In genomic region chr10:122468220-122468922, GRCh38 we compare ENCODE assay signal across 1 cellular context.
TF ChIP-seq lines count a peak whose summit lies in the region.

No MANE protein-coding gene starts in this region.

TF ChIP-seq in HCT116, 20 proteins besides CTCF, POLR2A, EP300 and RAD21 (continued from another document):
- TF ChIP-seq REST (IDR thresholded peaks at IDR 0.05; ENCODE audit: low read depth) (no peak), ELF1 (IDR thresholded peaks at IDR 0.05; ENCODE audit: borderline replicate concordance, low read depth) (no peak), CBX3 (IDR thresholded peaks at IDR 0.05; ENCODE audit: low read depth) (no peak), JUND (IDR thresholded peaks at IDR 0.05) (no peak), SRF (IDR thresholded peaks at IDR 0.05; ENCODE audit: low read depth) (no peak), YY1 (IDR thresholded peaks at IDR 0.05; ENCODE audit: extremely low read depth, insufficient replicate concordance, low read depth, low read length) (no peak), FOSL1 (IDR thresholded peaks at IDR 0.05; ENCODE audit: low read depth) (no peak), EZH2phosphoT487 (IDR thresholded peaks at IDR 0.05; ENCODE audit: borderline replicate concordance) (no peak), SIN3A (IDR thresholded peaks at IDR 0.05; ENCODE audit: low read depth) (no peak)
